15 cellular contexts compared by ENCODE assay signal in genomic region chr2:12059616-12060441, GRCh38.
DNase-seq lines count a peak whose midpoint lies in the region; ATAC-seq, FAIRE-seq and TF ChIP-seq lines count a peak whose summit lies in the region.
"Had no signal": no experiment of that assay in that cellular context is flagged by ENCODE, and none has a peak within 500 bp of the region (broad histone marks: within the 10 kb centered on the region; RNA-seq: fewer than 3 reads in every experiment).

No MANE protein-coding gene starts in this region.

- H3K9me3 ChIP-seq in T-helper 17 cell (ENCODE audit: control insufficient read depth, low read length, poor library complexity, severe bottlenecking) (peaks cover 4% of the 10 kb centered on the region), right atrium auricular region (no peaks in the 10 kb centered on the region), spleen (peaks cover 0 to 9% (median 0%) of the 10 kb centered on the region in 8 donors)
- H3K9me3 ChIP-seq: gastroesophageal sphincter had no signal

- POLR2A ChIA-PET in BJ (lab: Charles Lee) = no interaction called here

- DNase-seq in BJ (ENCODE audit: low read depth) (peak; percentile 35), HTR-8/SVneo (ENCODE audit: insufficient read length, low spot score) (peak; percentile 26), T-helper 17 cell (no peak), iris pigment epithelial cell (ENCODE audit: low read depth) (peak; percentile 76), NCI-H2029 treated with DMSO at 0.1 percent for 48 hours (lab: John Stamatoyannopoulos, UW) (no peak), right atrium auricular region (ENCODE audit: low spot score) (no peak), spleen (no peak)
- DNase-seq: activated CD4-positive, alpha-beta T cell treated with anti-CD3 and anti-CD28 coated beads, Interleukin-2, amount 50 U/mL, for 4 hours; activated effector memory CD4-positive, alpha-beta T cell treated with Interleukin-2 at 50 U/mL for 16 hours; CD4-positive, CD25-positive, alpha-beta regulatory T cell; naive thymus-derived CD8-positive, alpha-beta T cell; T-cell had no signal

- H3K4me1 Mint-ChIP-seq in T-helper 17 cell = peaks cover 17% of the 10 kb centered on the region

- CTCF ChIA-PET in BJ (lab: Yijun Ruan, JAX) = no interaction called here

- FAIRE-seq in HTR-8/SVneo (lab: Jason Lieb, UNC) = no peak
- FAIRE-seq: colon had no signal

- peaks cover 12% of the 10 kb centered on the region for H3K27me3 Mint-ChIP-seq in T-helper 17 cell

- H3K27me3 ChIP-seq in BJ (ENCODE audit: control insufficient read depth, insufficient read depth, low read length) (no peaks in the 10 kb centered on the region; the same call in 1 of the 2 replicates), right atrium auricular region (no peaks in the 10 kb centered on the region), spleen (replicated peaks in 1 of 7) (no peaks in the 10 kb centered on the region)
- H3K27me3 ChIP-seq: gastroesophageal sphincter had no signal

- H3K4me3 ChIP-seq in BJ (ENCODE audit: low read depth, low read length) = no peak overlapping the region
- no peak overlapping the region for H3K4me3 ChIP-seq in right atrium auricular region
- no peak overlapping the region for H3K4me3 ChIP-seq in spleen
- H3K4me3 ChIP-seq: gastroesophageal sphincter had no signal

- H3K27ac ChIP-seq in right atrium auricular region (no peak overlapping the region), spleen (no peak overlapping the region)
- H3K27ac ChIP-seq: gastroesophageal sphincter had no signal

- ATAC-seq in T-helper 17 cell (no peak), GM19397 (IDR thresholded peaks at IDR 0.05; ENCODE audit: unreplicated experiment) (no peak)
- ATAC-seq: gastroesophageal sphincter; naive thymus-derived CD8-positive, alpha-beta T cell; T-cell had no signal

- intact Hi-C loops in spleen (cut with DNase I; ENCODE audit: low total_unique reads) = no loop called here

- no peak overlapping the region for H3K4me3 Mint-ChIP-seq in T-helper 17 cell
- H3K4me3 Mint-ChIP-seq: CD4-positive, CD25-positive, alpha-beta regulatory T cell; T-cell had no signal

- WGBS in spleen, 5 donors = 87 to 91% (median 90%) methylated on average over 2 of the region's 2 CpGs

- H3K36me3 ChIP-seq in BJ (ENCODE audit: control insufficient read depth, insufficient read depth, low read length) (no peaks in the 10 kb centered on the region), right atrium auricular region (no peaks in the 10 kb centered on the region), spleen (no peaks in the 10 kb centered on the region)
- H3K36me3 ChIP-seq: gastroesophageal sphincter had no signal

- peak overlapping the region; percentile 24 for H3K27ac Mint-ChIP-seq in T-helper 17 cell

- TF ChIP-seq CTCF in BJ (IDR thresholded peaks at IDR 0.05; ENCODE audit: insufficient read depth, low read depth, low read length) (no peak), right atrium auricular region (IDR thresholded peaks at IDR 0.05) (no peak), spleen (IDR thresholded peaks at IDR 0.05 in 8 of 11, conservative IDR thresholded peaks at IDR 0.05 in 3 of 11) (no peak)

- TF ChIP-seq POLR2A in spleen (IDR thresholded peaks at IDR 0.05) = no peak

- H3K36me3 Mint-ChIP-seq in T-helper 17 cell (ENCODE audit: low read depth) = peaks cover 4% of the 10 kb centered on the region
- H3K36me3 Mint-ChIP-seq: CD4-positive, CD25-positive, alpha-beta regulatory T cell; naive thymus-derived CD8-positive, alpha-beta T cell; T-cell had no signal

- H3K4me1 ChIP-seq in right atrium auricular region = no peaks in the 10 kb centered on the region
- H3K4me1 ChIP-seq in spleen = peaks cover 17 to 55% (median 39%) of the 10 kb centered on the region in 6 donors

Comparison
In these comparisons a context has a peak if more than half of its experiments do, and no peak if none do; other contexts are left out.
1. DNase-seq: peak in BJ (single experiment), HTR-8/SVneo (single experiment) and iris pigment epithelial cell (single experiment); none in T-helper 17 cell (0 of 3), NCI-H2029 treated with DMSO at 0.1 percent for 48 hours (single experiment), right atrium auricular region (single experiment) and spleen (single experiment).